ENCODE assay signal across 8 cellular contexts in the genomic region with DNA sequence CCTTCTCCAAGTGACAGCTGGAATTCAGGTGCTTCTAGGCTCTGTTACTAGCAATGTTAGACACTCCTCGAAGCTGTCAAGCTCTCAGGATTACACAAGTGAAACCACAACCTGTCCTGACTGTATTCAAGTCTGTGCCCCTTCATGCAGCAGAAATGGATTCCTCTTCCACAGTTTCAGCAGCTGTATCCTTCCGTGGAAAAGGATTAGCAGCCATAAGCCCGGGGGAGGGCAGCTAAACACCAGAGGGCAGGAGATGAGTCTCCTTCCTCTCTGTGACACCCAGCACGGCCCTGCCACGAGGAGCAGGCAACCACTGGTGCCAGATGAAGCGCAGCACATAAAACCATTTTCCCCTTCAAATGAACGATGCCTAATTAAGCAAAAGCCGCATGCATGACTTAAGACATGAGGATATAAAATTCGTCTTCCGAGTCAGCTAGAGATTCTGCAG. TPM values are rescaled to one million over a fixed set of nuclear protein-coding genes. Genes with fewer than 3 reads are reported as not detected.
A peak's percentile ranks its signal among the peaks of the same experiment; 100 is the strongest.
DNase-seq lines count a peak whose midpoint lies in the region; ATAC-seq and TF ChIP-seq lines count a peak whose summit lies in the region.

No MANE protein-coding gene starts in this region.

- no peak overlapping the region for H4K8ac ChIP-seq in IMR-90 (ENCODE audit: low read depth in 2 of 2, low read length in 2 of 2)

- no peaks in the 10 kb centered on the region for H3K27me3 Mint-ChIP-seq in CD8-positive, alpha-beta memory T cell

- no peak overlapping the region for H3K56ac ChIP-seq in IMR-90 (ENCODE audit: extremely low read depth, insufficient read depth, low read length)

- CTCF ChIA-PET in CD8-positive, alpha-beta memory T cell (lab: Charles Lee): interaction anchor here (0.8 to 7.9 kb wide), 25 partner anchors 9 to 218 kb away, joined by 3 to 97 read pairs (median 10); partner anchors contain the start of genes POLR1A and PTCD3
- CTCF ChIA-PET in IMR-90 (lab: Yijun Ruan, JAX): interaction anchor here (0.6 to 2.8 kb wide), 6 partner anchors 27 to 198 kb away, joined by 3 to 23 read pairs (median 4); no protein-coding TSS in a partner anchor

- dilution Hi-C loops in IMR-90 (cut with HindIII; ENCODE audit: low sequenced_read_pairs, unreplicated experiment): no loop called here

- peak overlapping the region; percentile 21 for H4K91ac ChIP-seq in IMR-90 (ENCODE audit: insufficient read depth, low read depth, low read length)

- no peak overlapping the region for H2BK20ac ChIP-seq in IMR-90 (ENCODE audit: low read depth, low read length)

- peaks cover 5 to 28% (median 7%) of the 10 kb centered on the region in 3 donors for H3K36me3 Mint-ChIP-seq in CD8-positive, alpha-beta memory T cell

- H3K27ac Mint-ChIP-seq in CD8-positive, alpha-beta memory T cell: peak overlapping the region; percentile 81 to 97 (median 90)

- peak; percentile 23 for TF ChIP-seq RAD21 in IMR-90 (IDR thresholded peaks at IDR 0.05; ENCODE audit: low read length)

- peak overlapping the region; percentile 32 for H3K23ac ChIP-seq in IMR-90 (ENCODE audit: low read depth, low read length)

- H4K20me1 ChIP-seq in IMR-90 (ENCODE audit: insufficient read depth, low read length): 0 out of 2 replicates have a peak, but pooled peaks cover 5% of the 10 kb centered on the region

- H3K79me1 ChIP-seq in IMR-90 (ENCODE audit: low read depth in 1 of 2, low read length in 2 of 2): peaks cover 0 to 13% of the 10 kb centered on the region in 2 experiments; a peak in 2 of 4 replicates

- peak overlapping the region; percentile 87 to 96 (median 94) for H3K4me3 Mint-ChIP-seq in CD8-positive, alpha-beta memory T cell

- peak overlapping the region; percentile 62; the same call in 1 of the 2 replicates for H2AK5ac ChIP-seq in IMR-90 (ENCODE audit: low read depth, low read length)

- H3K27me3 ChIP-seq in CD8-positive, alpha-beta memory T cell (ENCODE audit: insufficient read depth, low read length, poor library complexity, severe bottlenecking): no peaks in the 10 kb centered on the region
- H3K27me3 ChIP-seq in IMR-90 (ENCODE audit: control insufficient read depth, insufficient read depth, low read length) (no peaks in the 10 kb centered on the region), adrenal gland (no peaks in the 10 kb centered on the region), right cardiac atrium (ENCODE audit: control insufficient read depth, insufficient read depth) (no peaks in the 10 kb centered on the region), rectal smooth muscle tissue (ENCODE audit: control insufficient read depth, insufficient read depth, low read length) (no peaks in the 10 kb centered on the region)

- H3K4ac ChIP-seq in IMR-90 (ENCODE audit: low read depth, low read length): peak overlapping the region; percentile 17; the same call in 1 of the 2 replicates

- H3K9me3 Mint-ChIP-seq in CD8-positive, alpha-beta memory T cell: peaks cover 0 to 4% (median 0%) of the 10 kb centered on the region in 5 donors

- peak; percentile 20; the same call in 1 of the 2 replicates for TF ChIP-seq CTCF in IMR-90 (conservative IDR thresholded peaks at IDR 0.05; ENCODE audit: low read depth, low read length)
- peak in 4 of 6 experiments; percentile 17 to 34 (median 29) for TF ChIP-seq CTCF in adrenal gland (IDR thresholded peaks at IDR 0.05)

- peak; percentile 19 to 74 (median 47) for DNase-seq in CD8-positive, alpha-beta memory T cell
- peak; percentile 40 for DNase-seq in IMR-90
- DNase-seq in SW480 (ENCODE audit: low spot score): peak; percentile 36
- DNase-seq in adrenal gland: peak; percentile 61 to 84 (median 74)
- DNase-seq in right cardiac atrium: peak; percentile 56 to 83 (median 78)

- in situ Hi-C loops in IMR-90 (cut with MboI; ENCODE audit: low sequenced_read_pairs): no loop called here

- no peak overlapping the region for H4K5ac ChIP-seq in IMR-90 (ENCODE audit: low read depth, low read length)

- no peak overlapping the region for H2BK15ac ChIP-seq in IMR-90 (ENCODE audit: low read depth, low read length)

- H2BK5ac ChIP-seq in IMR-90 (ENCODE audit: low read depth, low read length, poor library complexity, severe bottlenecking): no peak overlapping the region

- peak overlapping the region; percentile 71 for H3K27ac ChIP-seq in CD8-positive, alpha-beta memory T cell (ENCODE audit: low read depth, low read length)
- no peak overlapping the region; the same call in 1 of the 2 replicates for H3K27ac ChIP-seq in IMR-90 (ENCODE audit: insufficient read depth, low read length)
- peak overlapping the region; percentile 42 to 99 (median 95) for H3K27ac ChIP-seq in adrenal gland
- H3K27ac ChIP-seq in right cardiac atrium (ENCODE audit: low read length): peak overlapping the region; percentile 25
- peak overlapping the region; percentile 49 for H3K27ac ChIP-seq in rectal smooth muscle tissue (ENCODE audit: low read depth, low read length)

- intact Hi-C loops in IMR-90 (cut with micrococcal nuclease) (loop anchor here (2.0 kb wide), 2 partner anchors 111 to 191 kb away; no protein-coding TSS in a partner anchor), adrenal gland (cut with DNase I) (loop anchor here (2.0 to 10.0 kb wide), 3 partner anchors 63 to 190 kb away; no protein-coding TSS in a partner anchor), right cardiac atrium (cut with DNase I) (loop anchor here in 2 of 4 donors (2.0 to 10.0 kb wide), 4 partner anchors 60 to 191 kb away; no protein-coding TSS in a partner anchor)

- H3K9me3 ChIP-seq in CD8-positive, alpha-beta memory T cell (ENCODE audit: low read length): no peaks in the 10 kb centered on the region
- no peaks in the 10 kb centered on the region for H3K9me3 ChIP-seq in IMR-90 (ENCODE audit: control insufficient read depth, insufficient read depth, low read length)
- H3K9me3 ChIP-seq in adrenal gland (replicated peaks in 1 of 3): no peaks in the 10 kb centered on the region
- no peaks in the 10 kb centered on the region for H3K9me3 ChIP-seq in right cardiac atrium (ENCODE audit: control insufficient read depth, low read length)

- no peak for TF ChIP-seq POLR2A in IMR-90 (IDR thresholded peaks at IDR 0.05; ENCODE audit: low read depth, low read length)
- peak in 1 of 2 donors; percentile 24 for TF ChIP-seq POLR2A in adrenal gland (IDR thresholded peaks at IDR 0.05)

- H3K36me3 ChIP-seq in CD8-positive, alpha-beta memory T cell (ENCODE audit: insufficient read depth, low read length): no peaks in the 10 kb centered on the region
- H3K36me3 ChIP-seq in IMR-90 (ENCODE audit: control insufficient read depth, insufficient read depth, low read length) (no peaks in the 10 kb centered on the region), adrenal gland (replicated peaks in 1 of 2) (no peaks in the 10 kb centered on the region), rectal smooth muscle tissue (ENCODE audit: control insufficient read depth, insufficient read depth, low read length) (no peaks in the 10 kb centered on the region)

- POLR2A ChIA-PET in CD8-positive, alpha-beta memory T cell (lab: Charles Lee): interaction anchor here (0.6 to 4.6 kb wide), 8 partner anchors 14 to 195 kb away, joined by 3 to 30 read pairs (median 10); no protein-coding TSS in a partner anchor
- POLR2A ChIA-PET in IMR-90 (lab: Charles Lee; ENCODE audit: unreplicated experiment): interaction anchor here (1.3 kb wide), 1 partner anchor 60 kb away, joined by 4 read pairs; no protein-coding TSS in a partner anchor

- BruUV-seq in IMR-90 (replicated peaks; lab: Mats Ljungman, UMichigan): no TSS peak

- peak overlapping the region; percentile 93 for H3K4me2 ChIP-seq in IMR-90 (ENCODE audit: low read depth, low read length)

- H3K18ac ChIP-seq in IMR-90 (ENCODE audit: low read depth, low read length): peak overlapping the region; percentile 0; the same call in 1 of the 2 replicates

- H3K14ac ChIP-seq in IMR-90 (replicated peaks; ENCODE audit: low read depth, low read length): no peak overlapping the region

- H2BK120ac ChIP-seq in IMR-90 (ENCODE audit: low read depth, low read length): peak overlapping the region; percentile 26; the same call in 1 of the 2 replicates

- no peak overlapping the region for H2AK9ac ChIP-seq in IMR-90 (replicated peaks; ENCODE audit: low read depth, low read length, poor library complexity)

- ATAC-seq in IMR-90 (ENCODE audit: low read depth) (peak; percentile 6; the same call in 1 of the 2 replicates), right cardiac atrium (peak; percentile 56 to 61), GM18867 (IDR thresholded peaks at IDR 0.05; ENCODE audit: unreplicated experiment) (no peak), HG03460 (IDR thresholded peaks at IDR 0.05; ENCODE audit: unreplicated experiment) (no peak)

- H3K4me3 ChIP-seq in CD8-positive, alpha-beta memory T cell (ENCODE audit: low read length): peak overlapping the region; percentile 96
- peak overlapping the region; percentile 55 for H3K4me3 ChIP-seq in IMR-90 (ENCODE audit: insufficient read depth, low read depth, low read length)
- peak overlapping the region; percentile 4 to 98 (median 60) for H3K4me3 ChIP-seq in adrenal gland
- peak overlapping the region; percentile 84 for H3K4me3 ChIP-seq in right cardiac atrium (ENCODE audit: low read length)
- peak overlapping the region; percentile 93 for H3K4me3 ChIP-seq in rectal smooth muscle tissue (ENCODE audit: low read length)

- 0 out of 2 replicates have a peak, but pooled peaks cover 6% of the 10 kb centered on the region for H3K9me1 ChIP-seq in IMR-90 (ENCODE audit: insufficient read depth, low read length)

- H3K9ac ChIP-seq in IMR-90 (ENCODE audit: low read depth, low read length) (peak overlapping the region; percentile 62), rectal smooth muscle tissue (ENCODE audit: low read length) (peak overlapping the region; percentile 52)

- peak overlapping the region; percentile 2 for H2AFZ ChIP-seq in IMR-90 (replicated peaks; ENCODE audit: low read length, poor library complexity)

- 25% methylated on average over 3 of the region's 10 CpGs; no CpG with 5 or more reads in 1 of the 2 experiments for WGBS in IMR-90 (ENCODE audit: extremely low coverage in 2 of 2, insufficient read length in 1 of 2), 2 experiments
- WGBS in adrenal gland, 4 donors: 0 to 7% (median 2%) methylated on average over 3 to 10 of the region's 10 CpGs
- 8% methylated on average over 10 of the region's 10 CpGs for WGBS in right cardiac atrium

- H3K4me1 ChIP-seq in CD8-positive, alpha-beta memory T cell (ENCODE audit: insufficient read depth, low read length): peaks cover 44% of the 10 kb centered on the region
- H3K4me1 ChIP-seq in IMR-90 (ENCODE audit: control insufficient read depth, insufficient read depth, low read length) (peaks cover 13% of the 10 kb centered on the region), adrenal gland (replicated peaks in 1 of 2) (peaks cover 45 to 68% of the 10 kb centered on the region in 2 donors), right cardiac atrium (ENCODE audit: control insufficient read depth, insufficient read depth, low read length) (peaks cover 4% of the 10 kb centered on the region), rectal smooth muscle tissue (ENCODE audit: control insufficient read depth, insufficient read depth, low read length) (peaks cover 11% of the 10 kb centered on the region)

- peaks cover 65 to 77% (median 75%) of the 10 kb centered on the region in 3 donors for H3K4me1 Mint-ChIP-seq in CD8-positive, alpha-beta memory T cell

RNA-seq across cellular contexts. Expression of gene ST3GAL5, which starts 1.2 kb away (rescaled TPM):
- 10 to 100 TPM; 11.1 to 11.2 TPM for total RNA-seq in CD8-positive, alpha-beta memory T cell
- 21.8 TPM for polyA plus RNA-seq in CD8-positive, alpha-beta memory T cell
- total RNA-seq in IMR-90 (2012; rRNA removed) (16.8 and 18.6 TPM in 2 replicates), adrenal gland (100 to 1,000 TPM in 4 of 8 donors, 10 to 100 TPM in 4; 61.2 to 172 (median 111) TPM), right cardiac atrium (10 to 100 TPM in 2 of 4 donors, 1 to 10 TPM in 2; 8.7 to 14.0 (median 9.7) TPM)
- polyA plus RNA-seq in IMR-90 (2012; rRNA removed) (19.2 and 21.0 TPM in 2 replicates), adrenal gland (10 to 100 TPM; 79.2 to 96.4 (median 79.7) TPM), right cardiac atrium (5.4 TPM)
- 7.8 and 18.4 TPM in 2 replicates for polyA plus RNA-seq in IMR-90 (2012; cell fraction: cytosol; rRNA removed)
- polyA plus RNA-seq in IMR-90 (2012; cell fraction: nucleus; rRNA removed; ENCODE audit: low replicate concordance): 8.6 and 21.3 TPM in 2 replicates

Comparison
In these comparisons a context has a peak if more than half of its experiments do, and no peak if none do; other contexts are left out.
1. ATAC-seq: peak in IMR-90 (single experiment) and right cardiac atrium (2 of 2); none in GM18867 (single experiment) and HG03460 (single experiment).
2. Peak in every context shown above with its lines, with median percentiles within 50 percentile points of each other: DNase-seq and H3K4me3 ChIP-seq.